In genomic region chr1:54371038-54371935, GRCh38 we compare ENCODE assay signal across 17 cellular contexts. TPM values are rescaled to one million over a fixed set of nuclear protein-coding genes. Genes with fewer than 3 reads are reported as not detected.
A peak's percentile ranks its signal among the peaks of the same experiment; 100 is the strongest.
DNase-seq lines count a peak whose midpoint lies in the region; ATAC-seq, FAIRE-seq and TF ChIP-seq lines count a peak whose summit lies in the region.
"Had no signal": no experiment of that assay in that cellular context is flagged by ENCODE, and none has a peak within 500 bp of the region (broad histone marks: within the 10 kb centered on the region; RNA-seq: fewer than 3 reads in every experiment).

No MANE protein-coding gene starts in this region.

- peak overlapping the region in 4 of 5 experiments; percentile 16 to 90 (median 44) for H3K27ac Mint-ChIP-seq in brain
- H3K27ac Mint-ChIP-seq: activated CD8-positive, alpha-beta memory T cell treated with anti-CD3 and anti-CD28 coated beads, Interleukin-2, amount 10 ng/mL, durations not matched to agents 7 days and 5 days had no signal

- DNase-seq in GM19239 (ENCODE audit: insufficient read length, low spot score) = no peak
- DNase-seq in NCI-H446 treated with DMSO at 0.1 percent for 48 hours (lab: John Stamatoyannopoulos, UW) = no peak
- DNase-seq in omental fat pad (ENCODE audit: low spot score) = no peak
- DNase-seq: activated CD8-positive, alpha-beta memory T cell treated with anti-CD3 and anti-CD28 coated beads, Interleukin-2, amount 10 ng/mL, durations not matched to agents 7 days and 5 days; activated naive CD4-positive, alpha-beta T cell treated with anti-CD3 and anti-CD28 coated beads, Interleukin-2, amount 10 ng/mL, durations not matched to agents 7 days and 5 days; AML-193; mesenchymal stem cell; NCI-H774; SHP77 treated with DMSO at 0.1 percent for 48 hours; stimulated activated CD4-positive, alpha-beta T cell treated with anti-CD3 and anti-CD28 coated beads, Interleukin-2, amount 100 ng/mL, for 48 hours had no signal

- peak; percentile 31 for FAIRE-seq in GM19239 (lab: Jason Lieb, UNC)
- FAIRE-seq: colon, TTC549 had no signal

- H3K4me1 Mint-ChIP-seq in brain = peaks cover 84% of the 10 kb centered on the region

- H3K27ac ChIP-seq in 22Rv1 (peak overlapping the region; percentile 41), mucosa of rectum (ENCODE audit: low read depth in 2 of 2, low read length in 2 of 2) (peak overlapping the region; percentile 37 to 50)

- peak overlapping the region in 1 of 5 experiments; percentile 44 for H3K4me3 Mint-ChIP-seq in brain
- H3K4me3 Mint-ChIP-seq: activated CD8-positive, alpha-beta memory T cell treated with anti-CD3 and anti-CD28 coated beads, Interleukin-2, amount 10 ng/mL, durations not matched to agents 7 days and 5 days; activated naive CD4-positive, alpha-beta T cell treated with anti-CD3 and anti-CD28 coated beads, Interleukin-2, amount 10 ng/mL, durations not matched to agents 7 days and 5 days had no signal

- H3K27me3 Mint-ChIP-seq in brain = no peaks in the 10 kb centered on the region
- H3K27me3 Mint-ChIP-seq: activated CD8-positive, alpha-beta memory T cell treated with anti-CD3 and anti-CD28 coated beads, Interleukin-2, amount 10 ng/mL, durations not matched to agents 7 days and 5 days; activated naive CD4-positive, alpha-beta T cell treated with anti-CD3 and anti-CD28 coated beads, Interleukin-2, amount 10 ng/mL, durations not matched to agents 7 days and 5 days had no signal

- no peak for ATAC-seq in GM18870 (IDR thresholded peaks at IDR 0.05; ENCODE audit: unreplicated experiment)
- ATAC-seq in omental fat pad (ENCODE audit: low FRiP score) = no peak
- no peak for ATAC-seq in HG02763 (IDR thresholded peaks at IDR 0.05; ENCODE audit: unreplicated experiment)
- ATAC-seq: activated CD8-positive, alpha-beta memory T cell treated with anti-CD3 and anti-CD28 coated beads, Interleukin-2, amount 10 ng/mL, durations not matched to agents 7 days and 5 days had no signal

- peaks cover 0 to 13% of the 10 kb centered on the region in 2 donors for H3K36me3 ChIP-seq in mucosa of rectum (ENCODE audit: control insufficient read depth in 2 of 2, insufficient read depth in 2 of 2, low read length in 2 of 2)

- TF ChIP-seq CTCF in 22Rv1 (IDR thresholded peaks at IDR 0.05) = no peak
- TF ChIP-seq CTCF in brain (conservative IDR thresholded peaks at IDR 0.05) = no peak
- TF ChIP-seq CTCF in omental fat pad (IDR thresholded peaks at IDR 0.05) = no peak

- H3K4me1 ChIP-seq in mucosa of rectum (ENCODE audit: control insufficient read depth in 2 of 2, insufficient read depth in 2 of 2, low read length in 2 of 2) = peaks cover 20 to 29% of the 10 kb centered on the region in 2 donors

- no peak overlapping the region for H3K9ac ChIP-seq in mucosa of rectum (ENCODE audit: low read depth in 1 of 2, low read length in 2 of 2)

- no peaks in the 10 kb centered on the region for H3K27me3 ChIP-seq in mucosa of rectum (ENCODE audit: control insufficient read depth in 2 of 2, insufficient read depth in 2 of 2, low read length in 2 of 2)

- H3K9me3 ChIP-seq in mucosa of rectum (ENCODE audit: control insufficient read depth in 2 of 2, low read length in 2 of 2) = no peaks in the 10 kb centered on the region

- no peaks in the 10 kb centered on the region for H3K9me3 Mint-ChIP-seq in brain
- H3K9me3 Mint-ChIP-seq: activated naive CD4-positive, alpha-beta T cell treated with anti-CD3 and anti-CD28 coated beads, Interleukin-2, amount 10 ng/mL, durations not matched to agents 7 days and 5 days had no signal

- H3K36me3 Mint-ChIP-seq in brain = peaks cover 37% of the 10 kb centered on the region

- H3K4me3 ChIP-seq in mucosa of rectum (ENCODE audit: low read length in 2 of 2) = peak overlapping the region in 1 of 2 donors; percentile 7

RNA-seq across cellular contexts. Expression of gene SSBP3, which starts 34.9 kb away (rescaled TPM):
- polyA plus RNA-seq in brain (ENCODE audit: insufficient read depth, low read depth, low replicate concordance) = 197 TPM
- 10 to 100 TPM; 21.0 to 32.6 (median 22.9) TPM for total RNA-seq in omental fat pad
